In the genomic region with DNA sequence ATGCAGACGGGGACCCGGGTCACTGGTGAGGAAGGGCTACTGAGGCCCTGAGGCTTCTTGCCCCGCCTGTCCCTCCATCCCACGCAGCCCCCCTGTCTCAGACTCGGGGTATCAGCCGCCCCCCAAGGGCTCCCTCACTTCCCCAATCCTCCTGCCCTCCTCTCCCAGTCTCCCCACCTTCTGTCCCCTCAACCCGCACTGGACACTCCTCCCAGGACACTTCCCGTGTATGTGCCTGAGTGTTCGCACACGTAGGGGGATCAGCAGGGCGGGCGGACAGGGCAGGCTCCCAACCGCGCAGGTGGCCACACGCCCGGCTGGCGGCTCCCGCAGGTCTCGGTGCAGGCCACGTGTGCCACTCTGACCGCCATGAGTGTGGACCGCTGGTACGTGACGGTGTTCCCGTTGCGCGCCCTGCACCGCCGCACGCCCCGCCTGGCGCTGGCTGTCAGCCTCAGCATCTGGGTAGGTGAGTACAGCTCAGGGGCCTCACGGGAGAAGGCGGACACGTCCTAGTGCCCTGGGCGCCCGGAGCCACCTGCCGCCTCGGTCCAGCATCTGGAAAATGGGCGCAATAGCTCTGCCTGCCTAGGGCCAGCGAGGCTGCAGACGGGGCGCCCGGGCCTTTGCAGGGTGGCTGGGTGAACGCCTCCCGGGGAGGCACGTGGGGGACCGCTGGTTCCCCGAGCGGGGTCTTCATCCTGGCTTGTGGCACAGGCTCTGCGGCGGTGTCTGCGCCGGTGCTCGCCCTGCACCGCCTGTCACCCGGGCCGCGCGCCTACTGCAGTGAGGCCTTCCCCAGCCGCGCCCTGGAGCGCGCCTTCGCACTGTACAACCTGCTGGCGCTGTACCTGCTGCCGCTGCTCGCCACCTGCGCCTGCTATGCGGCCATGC, we compare ENCODE assay signal across 8 cellular contexts. TPM values are rescaled to one million over a fixed set of nuclear protein-coding genes. Genes with fewer than 3 reads are reported as not detected.
DNase-seq lines count a peak whose midpoint lies in the region; ATAC-seq and TF ChIP-seq lines count a peak whose summit lies in the region.

No MANE protein-coding gene starts in this region.

- H3K27me3 ChIP-seq in A673 (replicated peaks; ENCODE audit: insufficient read depth, low read depth, low read length, poor library complexity) (peaks cover 37% of the 10 kb centered on the region), HL-60 (ENCODE audit: insufficient read depth, poor library complexity, severe bottlenecking) (peaks cover 37% of the 10 kb centered on the region), iPS-15b (ENCODE audit: control insufficient read depth, insufficient read depth, low read length) (peaks cover 31% of the 10 kb centered on the region)

- CTCF ChIA-PET in A673 (lab: Charles Lee) (interaction anchor here (1.2 kb wide), 1 partner anchor 106 kb away, joined by 5 read pairs; no protein-coding TSS in a partner anchor), RWPE1 (lab: Yijun Ruan, JAX) (interaction anchor here (0.6 to 1.6 kb wide), 3 partner anchors 36 to 93 kb away, joined by 3 to 7 read pairs (median 4); no protein-coding TSS in a partner anchor)

- POLR2A ChIA-PET in A673 (lab: Charles Lee; ENCODE audit: low non-redundant PET), result interaction anchor here (0.6 kb wide), 1 partner anchor 284 kb away, joined by 3 read pairs; no protein-coding TSS in a partner anchor
- POLR2A ChIA-PET in RWPE1 (lab: Yijun Ruan, JAX; ENCODE audit: low non-redundant PET), result no interaction called here

- H3K4me3 ChIP-seq in A673 (ENCODE audit: low read depth, low read length, poor library complexity, severe bottlenecking) (peak overlapping the region; percentile 43), HL-60 (replicated peaks; ENCODE audit: insufficient read depth, low read length) (0 out of 2 replicates have a peak overlapping the region, but pooled peaks have one; percentile 18), iPS-15b (ENCODE audit: low read depth, low read length) (peak overlapping the region; percentile 50)

- in situ Hi-C loops in GM13976 (cut with MboI; ENCODE audit: low sequenced_read_pairs, unreplicated experiment), result loop anchor here (5.0 to 10.0 kb wide), 2 partner anchors 55 to 68 kb away; no protein-coding TSS in a partner anchor

- TF ChIP-seq CTCF in A673 (conservative IDR thresholded peaks at IDR 0.05; ENCODE audit: low read depth, low read length), result no peak
- no peak for TF ChIP-seq CTCF in HL-60 (IDR thresholded peaks at IDR 0.05; ENCODE audit: insufficient read depth, low read length)
- no peak for TF ChIP-seq CTCF in GM13976 (IDR thresholded peaks at IDR 0.05; ENCODE audit: borderline replicate concordance, control extremely low read depth, extremely low read depth, insufficient read depth, missing control alignments)
- TF ChIP-seq CTCF in RWPE1 (conservative IDR thresholded peaks at IDR 0.05; ENCODE audit: low read depth), result no peak

- no peaks in the 10 kb centered on the region for H3K9me3 ChIP-seq in A673 (ENCODE audit: low read depth, low read length, poor library complexity, severe bottlenecking)
- no peaks in the 10 kb centered on the region for H3K9me3 ChIP-seq in iPS-15b (ENCODE audit: control insufficient read depth, insufficient read depth, low read length)

- H3K4me1 ChIP-seq in A673 (ENCODE audit: insufficient read depth, low read length, poor library complexity, severe bottlenecking) (peaks cover 24% of the 10 kb centered on the region), iPS-15b (ENCODE audit: control insufficient read depth, insufficient read depth, low read length) (no peaks in the 10 kb centered on the region)

- no TSS peak for BruUV-seq in A673 (replicated peaks; lab: Mats Ljungman, UMichigan)

- intact Hi-C loops in A673 (cut with micrococcal nuclease; ENCODE audit: unreplicated experiment), result loop anchor here (2.0 to 10.0 kb wide), 5 partner anchors 57 to 323 kb away; a partner anchor contains a TSS

- no peak overlapping the region for H3K9ac ChIP-seq in iPS-15b (ENCODE audit: low read depth, low read length)

- H3K36me3 ChIP-seq in A673 (ENCODE audit: insufficient read depth, low read length, poor library complexity, severe bottlenecking), result no peaks in the 10 kb centered on the region
- no peaks in the 10 kb centered on the region for H3K36me3 ChIP-seq in iPS-15b (ENCODE audit: control insufficient read depth, insufficient read depth, low read length)

- H3K27ac ChIP-seq in A673 (ENCODE audit: low read depth, low read length, poor library complexity, severe bottlenecking), result no peak overlapping the region
- H3K27ac ChIP-seq in HL-60 (replicated peaks), result no peak overlapping the region
- no peak overlapping the region for H3K27ac ChIP-seq in RWPE1

- DNase-seq in A673 (ENCODE audit: low spot score) (peak; percentile 52), HL-60 (ENCODE audit: low read depth in 1 of 2, low spot score in 1 of 2) (no peak), cerebellar nuclear complex (lab: John Stamatoyannopoulos, UW) (no peak), GM13976 (ENCODE audit: low spot score) (no peak), RWPE1 (ENCODE audit: low spot score) (no peak)
- peak; percentile 30 to 54 for DNase-seq in activated CD4-positive, alpha-beta T cell treated with anti-CD3 and anti-CD28 coated beads for 4 hours

- no peak for ATAC-seq in HG03280 (IDR thresholded peaks at IDR 0.05; ENCODE audit: unreplicated experiment)

RNA-seq across cellular contexts. Expression of a gene that starts 2.3 kb away (rescaled TPM):
- 0.20 TPM in 1 of 2 replicates, not detected in the other for total RNA-seq in A673 (2021)

RNA-seq across cellular contexts. Expression of a gene that starts 6.4 kb away (rescaled TPM):
- total RNA-seq in A673 (2021), result 39.3 and 45.5 TPM in 2 replicates

RNA-seq across cellular contexts. Expression of a gene that starts 6.4 kb away (rescaled TPM):
- 19.6 and 26.3 TPM in 2 replicates for total RNA-seq in A673 (2021)

RNA-seq across cellular contexts. Expression of a gene that starts 26.1 kb away (rescaled TPM):
- not detected in 2 replicates for total RNA-seq in A673 (2021)

RNA-seq across cellular contexts. Expression of a gene that starts 26.4 kb away (rescaled TPM):
- total RNA-seq in A673 (2021), result 83.0 and 86.3 TPM in 2 replicates

Comparison
In these comparisons a context has a peak if more than half of its experiments do, and no peak if none do; other contexts are left out.
1. DNase-seq: peak in A673 (single experiment) and activated CD4-positive, alpha-beta T cell treated with anti-CD3 and anti-CD28 coated beads for 4 hours (2 of 2); none in HL-60 (0 of 2), cerebellar nuclear complex (0 of 2), GM13976 (single experiment) and RWPE1 (single experiment).
2. Peak in every context shown above with its lines, with median percentiles within 50 percentile points of each other: H3K4me3 ChIP-seq.